Comparison of ENCODE assay signal across 13 cellular contexts in genomic region chr21:31235671-31236450, GRCh38.
DNase-seq lines count a peak whose midpoint lies in the region; ATAC-seq and TF ChIP-seq lines count a peak whose summit lies in the region.
"Had no signal": no experiment of that assay in that cellular context is flagged by ENCODE, and none has a peak within 500 bp of the region (broad histone marks: within the 10 kb centered on the region; RNA-seq: fewer than 3 reads in every experiment).

No MANE protein-coding gene starts in this region.

- TF ChIP-seq EP300 in Ishikawa (IDR thresholded peaks at IDR 0.05; ENCODE audit: borderline replicate concordance) = peak; percentile 15; the same call in 1 of the 2 replicates

- peak overlapping the region; percentile 39 for H3K27ac Mint-ChIP-seq in activated T-helper 17 cell treated with anti-CD3 and anti-CD28 coated beads, Interleukin-2, amount 50 U/mL, for 72 hours

- no peaks in the 10 kb centered on the region for H3K27me3 Mint-ChIP-seq in activated T-helper 17 cell treated with anti-CD3 and anti-CD28 coated beads, Interleukin-2, amount 50 U/mL, for 72 hours

- peaks cover 5% of the 10 kb centered on the region for H3K9me3 Mint-ChIP-seq in activated T-helper 17 cell treated with anti-CD3 and anti-CD28 coated beads, Interleukin-2, amount 50 U/mL, for 72 hours

- ATAC-seq in activated T-helper 17 cell treated with anti-CD3 and anti-CD28 coated beads, Interleukin-2, amount 50 U/mL, for 72 hours (replicated peaks) = peak; percentile 73
- no peak for ATAC-seq in GM18909 (IDR thresholded peaks at IDR 0.05; ENCODE audit: poor library complexity, unreplicated experiment)
- ATAC-seq: body of pancreas, Right ventricle myocardium inferior had no signal

- no peak for TF ChIP-seq RAD21 in Ishikawa (IDR thresholded peaks at IDR 0.05; ENCODE audit: low read depth)

- H3K4me1 Mint-ChIP-seq in activated T-helper 17 cell treated with anti-CD3 and anti-CD28 coated beads, Interleukin-2, amount 50 U/mL, for 72 hours = peaks cover 12% of the 10 kb centered on the region

- peaks cover 37% of the 10 kb centered on the region for H3K36me3 Mint-ChIP-seq in activated T-helper 17 cell treated with anti-CD3 and anti-CD28 coated beads, Interleukin-2, amount 50 U/mL, for 72 hours (ENCODE audit: low read depth)

- DNase-seq in DMS53 (lab: John Stamatoyannopoulos, UW) = peak; percentile 32
- DNase-seq in DMS53 treated with DMSO at 0.1 percent for 48 hours (lab: John Stamatoyannopoulos, UW; ENCODE audit: unreplicated experiment) = no peak
- DNase-seq in kidney glomerular epithelial cell (lab: John Stamatoyannopoulos, UW) = peak; percentile 88
- no peak for DNase-seq in mesenteric fat pad (ENCODE audit: low spot score)
- no peak for DNase-seq in activated effector memory CD4-positive, alpha-beta T cell treated with Interleukin-2 at 50 U/mL for 16 hours
- DNase-seq: 8988T, body of pancreas, COR-L47, ovary had no signal

- H3K4me3 Mint-ChIP-seq in activated T-helper 17 cell treated with anti-CD3 and anti-CD28 coated beads, Interleukin-2, amount 50 U/mL, for 72 hours = peak overlapping the region; percentile 8

TF ChIP-seq in Ishikawa, 13 proteins besides CTCF, POLR2A, EP300 and RAD21:
- TF ChIP-seq YY1 (IDR thresholded peaks at IDR 0.05; ENCODE audit: low read depth) (no peak), TAF1 (IDR thresholded peaks at IDR 0.05; ENCODE audit: low read depth) (no peak), USF1 (IDR thresholded peaks at IDR 0.05) (no peak), FOXM1 (IDR thresholded peaks at IDR 0.05; ENCODE audit: borderline replicate concordance, low read depth) (no peak), MAX (IDR thresholded peaks at IDR 0.05) (no peak), EGR1 (IDR thresholded peaks at IDR 0.05) (no peak), NFIC (IDR thresholded peaks at IDR 0.05) (no peak), ZBTB7A (IDR thresholded peaks at IDR 0.05; ENCODE audit: low read depth) (no peak), TCF12 (IDR thresholded peaks at IDR 0.05; ENCODE audit: low read depth) (no peak), CEBPB (IDR thresholded peaks at IDR 0.05) (no peak), REST (IDR thresholded peaks at IDR 0.05; ENCODE audit: low read depth) (no peak), CREB1 (IDR thresholded peaks at IDR 0.05; ENCODE audit: low read depth) (no peak), TEAD4 (IDR thresholded peaks at IDR 0.05) (no peak)
TF ChIP-seq in Ishikawa: peak in this region for 0.

Comparison
In these comparisons a context has a peak if more than half of its experiments do, and no peak if none do; other contexts are left out.
1. DNase-seq: peak in DMS53 (single experiment) and kidney glomerular epithelial cell (single experiment); none in DMS53 treated with DMSO at 0.1 percent for 48 hours (single experiment), mesenteric fat pad (single experiment) and activated effector memory CD4-positive, alpha-beta T cell treated with Interleukin-2 at 50 U/mL for 16 hours (single experiment).